Comparison of ENCODE assay signal across 34 cellular contexts in genomic region chr5:67960939-67961338, GRCh38.
DNase-seq lines count a peak whose midpoint lies in the region; ATAC-seq, FAIRE-seq and TF ChIP-seq lines count a peak whose summit lies in the region.
"Had no signal": no experiment of that assay in that cellular context is flagged by ENCODE, and none has a peak within 500 bp of the region (broad histone marks: within the 10 kb centered on the region; RNA-seq: fewer than 3 reads in every experiment).

No MANE protein-coding gene starts in this region.

- FAIRE-seq in keratinocyte (lab: Jason Lieb, UNC) (peak; percentile 97), kidney (lab: Jason Lieb, UNC) (no peak)
- FAIRE-seq: endometrium, K562 had no signal

- no peaks in the 10 kb centered on the region for H3K27me3 Mint-ChIP-seq in MCF 10A (ENCODE audit: insufficient read depth, unreplicated experiment)
- H3K27me3 Mint-ChIP-seq in CD8-positive, alpha-beta T cell (ENCODE audit: low read depth), result peaks cover 6% of the 10 kb centered on the region

- TF ChIP-seq POLR2A in breast epithelium (IDR thresholded peaks at IDR 0.05), result no peak

- H3K9me1 ChIP-seq in keratinocyte (ENCODE audit: control insufficient read depth, extremely low read depth, insufficient read depth, low read length), result no peaks in the 10 kb centered on the region

- H3K4me3 ChIP-seq in breast epithelium, result no peak overlapping the region
- no peak overlapping the region for H3K4me3 ChIP-seq in keratinocyte (ENCODE audit: control insufficient read depth in 2 of 3, extremely low read depth in 1 of 3, insufficient read depth in 2 of 3, low read depth in 1 of 3, low read length in 3 of 3)
- no peak overlapping the region for H3K4me3 ChIP-seq in CD8-positive, alpha-beta T cell (ENCODE audit: low read depth, low read length)
- no peak overlapping the region for H3K4me3 ChIP-seq in kidney (ENCODE audit: low read length in 2 of 2)
- H3K4me3 ChIP-seq: GM23248, K562, SK-N-MC, tibial nerve had no signal

- CTCF ChIA-PET in MCF 10A (lab: Yijun Ruan, JAX), result interaction anchor here (0.7 to 0.8 kb wide), 3 partner anchors 12 to 289 kb away, joined by 3 to 6 read pairs (median 4); no protein-coding TSS in a partner anchor
- CTCF ChIA-PET in CD8-positive, alpha-beta T cell (lab: Charles Lee), result interaction anchor here (0.6 kb wide), 1 partner anchor 714 kb away, joined by 3 read pairs; no protein-coding TSS in a partner anchor

- no TSS peak for BruUV-seq in MCF 10A (replicated peaks; lab: Mats Ljungman, UMichigan)

- H3K36me3 Mint-ChIP-seq in MCF 10A (ENCODE audit: insufficient read depth, unreplicated experiment), result no peaks in the 10 kb centered on the region
- no peaks in the 10 kb centered on the region for H3K36me3 Mint-ChIP-seq in CD8-positive, alpha-beta T cell

- no peak for ATAC-seq in CD8-positive, alpha-beta T cell
- ATAC-seq: K562, left lobe of liver, sciatic nerve had no signal

- DNase-seq in MCF 10A (ENCODE audit: unreplicated experiment), result peak; percentile 38
- DNase-seq in breast epithelium (ENCODE audit: low spot score in 2 of 2), result no peak
- peak; percentile 45 for DNase-seq in epithelial cell of prostate (ENCODE audit: low read depth, low spot score)
- DNase-seq in keratinocyte (ENCODE audit: low read depth, low spot score), result no peak
- no peak for DNase-seq in DMS114 treated with DMSO at 0.1 percent for 48 hours (lab: John Stamatoyannopoulos, UW; ENCODE audit: unreplicated experiment)
- DNase-seq in CD8-positive, alpha-beta T cell, result no peak
- no peak for DNase-seq in RPMI8226
- DNase-seq in kidney, result no peak
- DNase-seq: 8988T; activated B cell treated with CpG ODN at 0.5 μM for 24 hours; activated CD4-positive, alpha-beta T cell treated with anti-CD3 and anti-CD28 coated beads, Interleukin-2, amount 50 U/mL, for 1 hour; activated gamma-delta T cell; activated T-cell treated with anti-CD3 and anti-CD28 coated beads, Interleukin-2, amount 50 U/mL, for 24 hours; C1 segment of cervical spinal cord; cerebellar nuclear complex; COR-L47; dermis blood vessel endothelial cell; DMS53; GF-D8; GM23248; hypothalamus; NCI-H1092; NCI-H1694 treated with DMSO at 0.1 percent for 48 hours; NCI-H446 treated with DMSO at 0.1 percent for 48 hours; NCI-H82; posterior cingulate gyrus; stimulated activated CD4-positive, alpha-beta T cell treated with anti-CD3 and anti-CD28 coated beads, Interleukin-4, amount 100 ng/mL, for 24 hours had no signal

- no peaks in the 10 kb centered on the region for H3K79me2 ChIP-seq in keratinocyte (ENCODE audit: control insufficient read depth, insufficient read depth, low read length)

- peaks cover 0 to 5% of the 10 kb centered on the region in 2 donors for H3K4me1 ChIP-seq in breast epithelium
- H3K4me1 ChIP-seq in keratinocyte (ENCODE audit: control insufficient read depth, extremely low read depth, insufficient read depth, low read length), result peaks cover 26% of the 10 kb centered on the region
- H3K4me1 ChIP-seq in CD8-positive, alpha-beta T cell (ENCODE audit: insufficient read depth, low read length), result no peaks in the 10 kb centered on the region
- H3K4me1 ChIP-seq in kidney (ENCODE audit: control insufficient read depth in 1 of 2, insufficient read depth in 1 of 2, low read depth in 1 of 2, low read length in 2 of 2), result peaks cover 2 to 5% of the 10 kb centered on the region in 2 donors

- dilution Hi-C loops in keratinocyte (cut with MboI; ENCODE audit: extremely low pct_ligation_motif_present, low sequenced_read_pairs), result no loop called here

- H2AFZ ChIP-seq in keratinocyte (ENCODE audit: control insufficient read depth, low read length), result no peak overlapping the region
- H2AFZ ChIP-seq: GM23248 had no signal

- peak overlapping the region; percentile 39 for H3K27ac Mint-ChIP-seq in MCF 10A (ENCODE audit: low read depth, unreplicated experiment)
- no peak overlapping the region for H3K27ac Mint-ChIP-seq in CD8-positive, alpha-beta T cell
- H3K27ac Mint-ChIP-seq: activated B cell treated with CpG ODN at 0.5 μM for 24 hours; activated T-cell treated with anti-CD3 and anti-CD28 coated beads, Interleukin-2, amount 50 U/mL, for 24 hours; T-helper 1 cell treated with Interleukin-12 subunit alpha and Interleukin-12 subunit beta and Interleukin-4 antibody, amounts not matched to agents 30 μg/mL and 1 μg/mL, for 36 hours had no signal

- H4K20me1 ChIP-seq in keratinocyte (ENCODE audit: control insufficient read depth, extremely low read depth, insufficient read depth, low read length), result no peaks in the 10 kb centered on the region

- TF ChIP-seq CTCF in MCF 10A (IDR thresholded peaks at IDR 0.05; ENCODE audit: unreplicated experiment) (no peak), breast epithelium (IDR thresholded peaks at IDR 0.05) (no peak), keratinocyte (optimal IDR thresholded peaks at IDR 0.05 in 1 of 3, IDR thresholded peaks at IDR 0.05 in 1 of 3, conservative IDR thresholded peaks at IDR 0.05 in 1 of 3; ENCODE audit: extremely low read depth in 1 of 3, insufficient read depth in 2 of 3, low read length in 3 of 3) (no peak), kidney (IDR thresholded peaks at IDR 0.05; ENCODE audit: borderline replicate concordance, extremely low read depth, insufficient read depth) (no peak)
- no peak for TF ChIP-seq CTCF in CD8-positive, alpha-beta T cell (IDR thresholded peaks at IDR 0.05)

- no peaks in the 10 kb centered on the region for H3K9me3 Mint-ChIP-seq in MCF 10A (ENCODE audit: unreplicated experiment)
- no peaks in the 10 kb centered on the region for H3K9me3 Mint-ChIP-seq in CD8-positive, alpha-beta T cell
- H3K9me3 Mint-ChIP-seq: activated B cell treated with CpG ODN at 0.5 μM for 24 hours; activated T-cell treated with anti-CD3 and anti-CD28 coated beads, Interleukin-2, amount 50 U/mL, for 24 hours; T-helper 1 cell treated with Interleukin-12 subunit alpha and Interleukin-12 subunit beta and Interleukin-4 antibody, amounts not matched to agents 30 μg/mL and 1 μg/mL, for 36 hours had no signal

- H3K27ac ChIP-seq in breast epithelium, result no peak overlapping the region
- H3K27ac ChIP-seq in epithelial cell of prostate, result no peak overlapping the region
- no peak overlapping the region for H3K27ac ChIP-seq in keratinocyte (ENCODE audit: control insufficient read depth, insufficient read depth, low read length)
- H3K27ac ChIP-seq in CD8-positive, alpha-beta T cell (ENCODE audit: low read depth, low read length), result no peak overlapping the region
- H3K27ac ChIP-seq in kidney (ENCODE audit: low read depth in 2 of 2, low read length in 2 of 2), result no peak overlapping the region
- H3K27ac ChIP-seq: GM23248, SK-N-MC had no signal

- POLR2A ChIA-PET in MCF 10A (lab: Yijun Ruan, JAX), result interaction anchor here (0.6 to 1.3 kb wide), 6 partner anchors 11 to 521 kb away, joined by 3 to 5 read pairs (median 3); no protein-coding TSS in a partner anchor
- POLR2A ChIA-PET in CD8-positive, alpha-beta T cell (lab: Charles Lee), result no interaction called here

- no peak overlapping the region for H3K9ac ChIP-seq in keratinocyte (ENCODE audit: control insufficient read depth, extremely low read depth, insufficient read depth, low read length)
- no peak overlapping the region for H3K9ac ChIP-seq in kidney (ENCODE audit: low read length in 2 of 2)
- H3K9ac ChIP-seq: GM23248 had no signal

- no peaks in the 10 kb centered on the region for H3K36me3 ChIP-seq in breast epithelium
- no peaks in the 10 kb centered on the region for H3K36me3 ChIP-seq in keratinocyte (ENCODE audit: control insufficient read depth in 2 of 2, extremely low read depth in 1 of 2, insufficient read depth in 2 of 2, low read length in 2 of 2)
- no peaks in the 10 kb centered on the region for H3K36me3 ChIP-seq in CD8-positive, alpha-beta T cell (ENCODE audit: insufficient read depth, low read length)
- H3K36me3 ChIP-seq in kidney (ENCODE audit: control insufficient read depth in 1 of 2, insufficient read depth in 2 of 2, low read length in 2 of 2), result no peaks in the 10 kb centered on the region
- H3K36me3 ChIP-seq: tibial nerve had no signal

- no peaks in the 10 kb centered on the region for H3K9me3 ChIP-seq in breast epithelium
- H3K9me3 ChIP-seq in keratinocyte (ENCODE audit: control insufficient read depth, low read depth, low read length), result no peaks in the 10 kb centered on the region
- no peaks in the 10 kb centered on the region for H3K9me3 ChIP-seq in CD8-positive, alpha-beta T cell (ENCODE audit: low read length)
- H3K9me3 ChIP-seq in kidney (ENCODE audit: control insufficient read depth in 1 of 2, low read length in 2 of 2), result no peaks in the 10 kb centered on the region
- H3K9me3 ChIP-seq: tibial nerve had no signal

- no peak overlapping the region for H3K4me2 ChIP-seq in keratinocyte (ENCODE audit: control insufficient read depth, extremely low read depth, insufficient read depth, low read depth, low read length)

- peaks cover 8% of the 10 kb centered on the region for H3K4me1 Mint-ChIP-seq in MCF 10A (ENCODE audit: insufficient read depth, unreplicated experiment)
- no peaks in the 10 kb centered on the region for H3K4me1 Mint-ChIP-seq in CD8-positive, alpha-beta T cell (ENCODE audit: low read depth)
- H3K4me1 Mint-ChIP-seq: activated B cell treated with CpG ODN at 0.5 μM for 24 hours had no signal

- intact Hi-C loops in MCF 10A (cut with micrococcal nuclease) (no loop called here), breast epithelium (cut with DNase I; ENCODE audit: low total_unique reads) (no loop called here), kidney (cut with DNase I) (no loop called here)
- intact Hi-C loops in CD8-positive, alpha-beta T cell (cut with DNase I, micrococcal nuclease), result no loop called here

- no peak overlapping the region for H3K4me3 Mint-ChIP-seq in MCF 10A (ENCODE audit: unreplicated experiment)
- H3K4me3 Mint-ChIP-seq in CD8-positive, alpha-beta T cell, result no peak overlapping the region
- H3K4me3 Mint-ChIP-seq: activated B cell treated with CpG ODN at 0.5 μM for 24 hours; activated T-cell treated with anti-CD3 and anti-CD28 coated beads, Interleukin-2, amount 50 U/mL, for 24 hours; T-helper 1 cell treated with Interleukin-12 subunit alpha and Interleukin-12 subunit beta and Interleukin-4 antibody, amounts not matched to agents 30 μg/mL and 1 μg/mL, for 36 hours had no signal

- H3K27me3 ChIP-seq in breast epithelium (no peaks in the 10 kb centered on the region), keratinocyte (ENCODE audit: control insufficient read depth, extremely low read depth, insufficient read depth, low read length) (no peaks in the 10 kb centered on the region)
- H3K27me3 ChIP-seq in CD8-positive, alpha-beta T cell (ENCODE audit: insufficient read depth, low read length), result no peaks in the 10 kb centered on the region
- H3K27me3 ChIP-seq: tibial nerve had no signal

Comparison
In these comparisons a context has a peak if more than half of its experiments do, and no peak if none do; other contexts are left out.
1. DNase-seq: peak in MCF 10A (single experiment) and epithelial cell of prostate (single experiment); none in breast epithelium (0 of 2), keratinocyte (single experiment), DMS114 treated with DMSO at 0.1 percent for 48 hours (single experiment), CD8-positive, alpha-beta T cell (0 of 7), RPMI8226 (single experiment) and kidney (single experiment).